In genomic region chr6:41449399-41450245, GRCh38 we compare ENCODE assay signal across 1 cellular context.
A peak's percentile ranks its signal among the peaks of the same experiment; 100 is the strongest.
TF ChIP-seq lines count a peak whose summit lies in the region.

No MANE protein-coding gene starts in this region.

TF ChIP-seq in HepG2, 621 proteins besides CTCF, POLR2A, EP300 and RAD21 (continued from another document and continues in another):
- TF ChIP-seq ZNF781 (CRISPR knock-in tag; IDR thresholded peaks at IDR 0.05; ENCODE audit: borderline replicate concordance, not compliant biosample characterization) (no peak), KDM6A (CRISPR knock-in tag; IDR thresholded peaks at IDR 0.05; ENCODE audit: low read depth) (no peak), ERF (CRISPR knock-in tag; IDR thresholded peaks at IDR 0.05) (0 out of 2 replicates have a peak, but pooled peaks have one; percentile 42), RBM22 (optimal IDR thresholded peaks at IDR 0.05; ENCODE audit: low read length) (no peak), ZNF10 (CRISPR knock-in tag; IDR thresholded peaks at IDR 0.05; ENCODE audit: borderline replicate concordance, low read depth) (no peak), MEIS2 (CRISPR knock-in tag; IDR thresholded peaks at IDR 0.05) (no peak), SNAPC2 (CRISPR knock-in tag; IDR thresholded peaks at IDR 0.05) (no peak), ZNF703 (CRISPR knock-in tag; IDR thresholded peaks at IDR 0.05; ENCODE audit: borderline replicate concordance) (no peak), ZNF318 (CRISPR knock-in tag; IDR thresholded peaks at IDR 0.05) (no peak), CEBPG (CRISPR knock-in tag; IDR thresholded peaks at IDR 0.05) (peak; percentile 91), EZH2 (conservative IDR thresholded peaks at IDR 0.05; ENCODE audit: low read depth, low read length) (no peak), ONECUT2 (CRISPR knock-in tag; IDR thresholded peaks at IDR 0.05) (no peak), ZNF740 (CRISPR knock-in tag; IDR thresholded peaks at IDR 0.05) (no peak), PHB2 (IDR thresholded peaks at IDR 0.05; ENCODE audit: partially characterized antibody) (no peak), CBFB (CRISPR knock-in tag; IDR thresholded peaks at IDR 0.05) (0 out of 2 replicates have a peak, but pooled peaks have one; percentile 67), KLF16 (CRISPR knock-in tag; IDR thresholded peaks at IDR 0.05) (no peak), ZBTB44 (CRISPR knock-in tag; IDR thresholded peaks at IDR 0.05) (no peak), NCOR1 (IDR thresholded peaks at IDR 0.05; ENCODE audit: borderline replicate concordance, low read length) (peak; percentile 83; the same call in 1 of the 2 replicates), ZNF770 (CRISPR knock-in tag; IDR thresholded peaks at IDR 0.05) (no peak), KLF13 (CRISPR knock-in tag; IDR thresholded peaks at IDR 0.05) (no peak), ELK4 (CRISPR knock-in tag; IDR thresholded peaks at IDR 0.05; ENCODE audit: borderline replicate concordance) (no peak), NRL (CRISPR knock-in tag; IDR thresholded peaks at IDR 0.05; ENCODE audit: borderline replicate concordance) (no peak), BCLAF1 (IDR thresholded peaks at IDR 0.05) (no peak), ZNF687 (CRISPR knock-in tag; IDR thresholded peaks at IDR 0.05) (no peak), ZBTB21 (CRISPR knock-in tag; IDR thresholded peaks at IDR 0.05) (no peak), XRCC5 (optimal IDR thresholded peaks at IDR 0.05; ENCODE audit: low read length) (peak; percentile 40), ZNF660 (CRISPR knock-in tag; IDR thresholded peaks at IDR 0.05; ENCODE audit: borderline replicate concordance, low read depth) (no peak), ZNF446 (CRISPR knock-in tag; IDR thresholded peaks at IDR 0.05) (no peak), RFXANK (CRISPR knock-in tag; IDR thresholded peaks at IDR 0.05) (no peak), ATF1 (CRISPR knock-in tag; IDR thresholded peaks at IDR 0.05) (no peak), ASH2L (IDR thresholded peaks at IDR 0.05; ENCODE audit: insufficient read length, low read depth, low read length) (peak; percentile 58), SNAPC5 (CRISPR knock-in tag; IDR thresholded peaks at IDR 0.05; ENCODE audit: borderline replicate concordance) (no peak), CBX1 (IDR thresholded peaks at IDR 0.05; ENCODE audit: low read depth) (no peak), CBX5 (CRISPR knock-in tag; IDR thresholded peaks at IDR 0.05; ENCODE audit: borderline replicate concordance) (peak; percentile 70; the same call in 1 of the 2 replicates), ETV6 (CRISPR knock-in tag; conservative IDR thresholded peaks at IDR 0.05) (no peak), ZNF263 (CRISPR knock-in tag; IDR thresholded peaks at IDR 0.05) (no peak), ZNF44 (CRISPR knock-in tag; IDR thresholded peaks at IDR 0.05) (peak; percentile 67; the same call in 1 of the 2 replicates), ZNF747 (CRISPR knock-in tag; IDR thresholded peaks at IDR 0.05; ENCODE audit: borderline replicate concordance) (no peak)
